Comparison of ENCODE assay signal across 10 cellular contexts in the genomic region with DNA sequence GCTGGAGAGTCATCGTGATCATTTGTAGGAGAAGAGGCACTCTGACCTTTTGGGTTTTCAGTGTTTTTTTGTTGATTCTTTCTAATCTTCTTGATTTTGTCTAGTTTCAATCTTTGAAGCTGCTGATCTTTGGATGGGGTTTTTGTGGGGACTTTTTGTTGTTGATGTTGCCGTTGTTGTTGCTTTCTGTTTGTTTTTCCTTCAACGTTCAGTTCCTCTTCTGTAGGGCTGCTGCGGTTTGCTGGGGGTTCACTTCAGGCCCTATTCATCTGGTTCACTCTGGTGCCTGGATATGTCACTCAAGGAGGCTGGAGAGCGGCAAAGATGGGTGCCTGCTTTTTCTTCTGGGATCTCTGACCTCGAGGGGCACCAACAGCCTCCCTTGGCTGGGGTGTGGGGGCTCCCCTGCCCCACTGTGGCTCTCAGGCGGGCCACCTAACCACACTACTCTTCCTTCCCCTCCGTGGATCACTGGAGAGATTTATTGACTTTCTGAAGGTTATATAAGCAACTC. TPM values are rescaled to one million over a fixed set of nuclear protein-coding genes. Genes with fewer than 3 reads are reported as not detected.
A peak's percentile ranks its signal among the peaks of the same experiment; 100 is the strongest.
DNase-seq lines count a peak whose midpoint lies in the region; ATAC-seq and TF ChIP-seq lines count a peak whose summit lies in the region.
"Had no signal": no experiment of that assay in that cellular context is flagged by ENCODE, and none has a peak within 500 bp of the region (broad histone marks: within the 10 kb centered on the region; RNA-seq: fewer than 3 reads in every experiment).

No MANE protein-coding gene starts in this region.

- H3K36me3 ChIP-seq in mammary epithelial cell (ENCODE audit: insufficient read depth, low read length) (no peaks in the 10 kb centered on the region), breast epithelium (no peaks in the 10 kb centered on the region), transverse colon (no peaks in the 10 kb centered on the region)
- H3K36me3 ChIP-seq: neutrophil had no signal

- H3K4me1 ChIP-seq in mammary epithelial cell (ENCODE audit: insufficient read depth, low read length), result no peaks in the 10 kb centered on the region
- no peaks in the 10 kb centered on the region for H3K4me1 ChIP-seq in breast epithelium
- H3K4me1 ChIP-seq in transverse colon, result no peaks in the 10 kb centered on the region

- in situ Hi-C loops in mammary epithelial cell (cut with MboI; ENCODE audit: low sequenced_read_pairs in 2 of 2), result no loop called here
- in situ Hi-C loops in transverse colon (cut with MboI; ENCODE audit: low pct_ligation_motif_present in 1 of 4, low pct_unique_long_range_greater_than_20kb in 1 of 4, low sequenced_read_pairs in 3 of 4), result no loop called here

- intact Hi-C loops in mammary epithelial cell (cut with micrococcal nuclease) (no loop called here), breast epithelium (cut with DNase I; ENCODE audit: low total_unique reads) (no loop called here), transverse colon (cut with DNase I; ENCODE audit: low total_unique reads) (no loop called here)

- dilution Hi-C loops in mammary epithelial cell (cut with HindIII; ENCODE audit: low sequenced_read_pairs), result no loop called here

- DNase-seq in mammary epithelial cell (no peak), breast epithelium (ENCODE audit: low spot score in 2 of 2) (no peak), transverse colon (peak; percentile 13), NCI-H2227 treated with DMSO at 0.1 percent for 48 hours (lab: John Stamatoyannopoulos, UW) (no peak), glomerular visceral epithelial cell (ENCODE audit: extremely low spot score) (no peak)
- DNase-seq in stimulated activated CD4-positive, alpha-beta T cell treated with anti-CD3 and anti-CD28 coated beads, Interleukin-4, amount 100 ng/mL, for 24 hours, result no peak
- DNase-seq: hypothalamus had no signal

- ATAC-seq in HG02678 (IDR thresholded peaks at IDR 0.05; ENCODE audit: unreplicated experiment) (peak; percentile 95), HG03565 (IDR thresholded peaks at IDR 0.05; ENCODE audit: unreplicated experiment) (peak; percentile 85)

- TF ChIP-seq POLR2A in breast epithelium (IDR thresholded peaks at IDR 0.05), result no peak
- TF ChIP-seq POLR2A in transverse colon (IDR thresholded peaks at IDR 0.05), result no peak

- H3K27ac ChIP-seq in mammary epithelial cell (ENCODE audit: insufficient read depth, low read depth, low read length) (no peak overlapping the region), breast epithelium (no peak overlapping the region), transverse colon (no peak overlapping the region)
- H3K27ac ChIP-seq: neutrophil had no signal

- H2AFZ ChIP-seq in mammary epithelial cell (ENCODE audit: low read depth, low read length), result peak overlapping the region; percentile 9

- H3K4me3 ChIP-seq in mammary epithelial cell (replicated peaks in 1 of 3; ENCODE audit: insufficient read depth in 1 of 3, low read depth in 2 of 3, low read length in 3 of 3) (no peak overlapping the region), breast epithelium (no peak overlapping the region), transverse colon (no peak overlapping the region)

- no peaks in the 10 kb centered on the region for H4K20me1 ChIP-seq in mammary epithelial cell (ENCODE audit: insufficient read depth, low read length)

- no peak overlapping the region for H3K9ac ChIP-seq in mammary epithelial cell (ENCODE audit: insufficient read depth, low read length)

- no peak for TF ChIP-seq CTCF in mammary epithelial cell (conservative IDR thresholded peaks at IDR 0.05 in 1 of 2, IDR thresholded peaks at IDR 0.05 in 1 of 2; ENCODE audit: extremely low read depth in 1 of 2, insufficient read depth in 1 of 2, low read depth in 1 of 2, low read length in 2 of 2)
- no peak for TF ChIP-seq CTCF in breast epithelium (IDR thresholded peaks at IDR 0.05)
- TF ChIP-seq CTCF in transverse colon (IDR thresholded peaks at IDR 0.05), result no peak

- no peak overlapping the region for H3K4me2 ChIP-seq in mammary epithelial cell (ENCODE audit: insufficient read depth, low read depth, low read length)

- BruUV-seq in mammary epithelial cell (replicated peaks; lab: Mats Ljungman, UMichigan), result no TSS peak

- H3K9me3 ChIP-seq in mammary epithelial cell (replicated peaks; ENCODE audit: insufficient read depth, low read length) (no peaks in the 10 kb centered on the region), breast epithelium (no peaks in the 10 kb centered on the region), transverse colon (no peaks in the 10 kb centered on the region)
- H3K9me3 ChIP-seq: neutrophil had no signal

- CTCF ChIA-PET in mammary epithelial cell (lab: Charles Lee; ENCODE audit: low non-redundant PET), result no interaction called here

- no peak for TF ChIP-seq EP300 in transverse colon (IDR thresholded peaks at IDR 0.05; ENCODE audit: low read depth)

- H3K79me2 ChIP-seq in mammary epithelial cell (ENCODE audit: insufficient read depth, low read length), result no peaks in the 10 kb centered on the region

- 75% methylated on average over 8 of the region's 8 CpGs for WGBS in mammary epithelial cell (ENCODE audit: low coverage, missing lambda C conversion rate)
- WGBS in transverse colon (ENCODE audit: low coverage in 1 of 2), 2 donors, result 40 to 49% methylated on average over 5 to 8 of the region's 8 CpGs

- H3K27me3 ChIP-seq in mammary epithelial cell (ENCODE audit: insufficient read depth, low read length), result no peaks in the 10 kb centered on the region
- H3K27me3 ChIP-seq in breast epithelium, result no peaks in the 10 kb centered on the region
- no peaks in the 10 kb centered on the region for H3K27me3 ChIP-seq in transverse colon
- H3K27me3 ChIP-seq: neutrophil had no signal

RNA-seq across cellular contexts. Expression of gene TMEM244, which starts 21.5 kb away (rescaled TPM):
- total RNA-seq in mammary epithelial cell (not detected), breast epithelium (not detected), transverse colon (not detected)
- polyA plus RNA-seq in mammary epithelial cell, result not detected
- not detected for polyA minus RNA-seq in mammary epithelial cell
